Comparison of ENCODE assay signal across 16 cellular contexts in genomic region chr22:25023879-25024278, GRCh38.
"Had no signal": no experiment of that assay in that cellular context is flagged by ENCODE, and none has a peak within 500 bp of the region (broad histone marks: within the 10 kb centered on the region; RNA-seq: fewer than 3 reads in every experiment).

No MANE protein-coding gene starts in this region.

- H3K4me3 Mint-ChIP-seq: activated naive CD4-positive, alpha-beta T cell treated with anti-CD3 and anti-CD28 coated beads for 36 hours; activated T-helper 17 cell treated with anti-CD3 and anti-CD28 coated beads, Interleukin-2, amount 50 U/mL, for 72 hours; nephron; stimulated activated naive CD8-positive, alpha-beta T cell treated with anti-CD3 and anti-CD28 coated beads, Interleukin-15, amount 100 ng/mL, for 72 hours had no signal

- H3K4me3 ChIP-seq: adrenal gland, heart left ventricle, testis had no signal

- H3K9me3 ChIP-seq: adrenal gland, heart left ventricle, testis had no signal

- H3K9me3 Mint-ChIP-seq: activated naive CD4-positive, alpha-beta T cell treated with anti-CD3 and anti-CD28 coated beads for 36 hours; activated T-helper 17 cell treated with anti-CD3 and anti-CD28 coated beads, Interleukin-2, amount 50 U/mL, for 72 hours; nephron; stimulated activated naive CD8-positive, alpha-beta T cell treated with anti-CD3 and anti-CD28 coated beads, Interleukin-15, amount 100 ng/mL, for 72 hours had no signal

- ATAC-seq: activated T-helper 17 cell treated with anti-CD3 and anti-CD28 coated beads, Interleukin-2, amount 50 U/mL, for 72 hours; foreskin keratinocyte; heart left ventricle; left lobe of liver; stimulated activated naive CD8-positive, alpha-beta T cell treated with anti-CD3 and anti-CD28 coated beads, Interleukin-15, amount 100 ng/mL, for 72 hours had no signal

- H3K27ac Mint-ChIP-seq: activated naive CD4-positive, alpha-beta T cell treated with anti-CD3 and anti-CD28 coated beads for 36 hours; activated T-helper 17 cell treated with anti-CD3 and anti-CD28 coated beads, Interleukin-2, amount 50 U/mL, for 72 hours; stimulated activated naive CD8-positive, alpha-beta T cell treated with anti-CD3 and anti-CD28 coated beads, Interleukin-15, amount 100 ng/mL, for 72 hours had no signal

- H3K36me3 ChIP-seq: adrenal gland, heart left ventricle had no signal

- H3K27me3 ChIP-seq: adrenal gland, foreskin keratinocyte, heart left ventricle, testis had no signal

- DNase-seq: activated CD4-positive, alpha-beta T cell treated with anti-CD3 and anti-CD28 coated beads, Interleukin-2, amount 50 U/mL, for 1 hour; activated naive CD4-positive, alpha-beta T cell treated with anti-CD3 and anti-CD28 coated beads for 36 hours; activated T-cell treated with anti-CD3 and anti-CD28 coated beads for 4 hours; adrenal gland; effector memory CD4-positive, alpha-beta T cell; foreskin keratinocyte; heart left ventricle; stimulated activated CD4-positive, alpha-beta T cell treated with anti-CD3 and anti-CD28 coated beads, Interleukin-15, amount 100 ng/mL, for 24 hours; stimulated activated CD4-positive, alpha-beta T cell treated with anti-CD3 and anti-CD28 coated beads, Interleukin-4, amount 100 ng/mL, for 4 hours; stimulated activated naive CD8-positive, alpha-beta T cell treated with anti-CD3 and anti-CD28 coated beads, Interleukin-15, amount 100 ng/mL, for 72 hours; T-helper 2 cell; testis had no signal

- H3K27ac ChIP-seq: epithelial cell of prostate, foreskin keratinocyte, heart left ventricle, testis had no signal
